In genomic region chr6:56334937-56335336, GRCh38 we compare ENCODE assay signal across 18 cellular contexts.
DNase-seq lines count a peak whose midpoint lies in the region; ATAC-seq and TF ChIP-seq lines count a peak whose summit lies in the region.
"Had no signal": no experiment of that assay in that cellular context is flagged by ENCODE, and none has a peak within 500 bp of the region (broad histone marks: within the 10 kb centered on the region; RNA-seq: fewer than 3 reads in every experiment).

No MANE protein-coding gene starts in this region.

- no peak overlapping the region for H3K18ac ChIP-seq in mesenchymal stem cell (ENCODE audit: low read depth in 1 of 2, low read length in 2 of 2)

- no peaks in the 10 kb centered on the region for H3K79me1 ChIP-seq in mesenchymal stem cell (replicated peaks; ENCODE audit: low read length, poor library complexity, severe bottlenecking)

- WGBS in mesenchymal stem cell, result 25% methylated on average over 1 of the region's 1 CpG

- no peak overlapping the region for H3K4me3 ChIP-seq in mesenchymal stem cell (ENCODE audit: insufficient read depth in 1 of 2, low read depth in 1 of 2, low read length in 2 of 2)
- H3K4me3 ChIP-seq: K562, sigmoid colon, tibial nerve had no signal

- no peak overlapping the region for H3K4ac ChIP-seq in mesenchymal stem cell (ENCODE audit: low read depth in 1 of 2, low read length in 2 of 2)

- no peak overlapping the region for H3K23ac ChIP-seq in mesenchymal stem cell (ENCODE audit: low read length in 2 of 2)

- H4K8ac ChIP-seq in mesenchymal stem cell (ENCODE audit: low read length), result no peak overlapping the region

- H2BK5ac ChIP-seq in mesenchymal stem cell (ENCODE audit: low read depth, low read length, poor library complexity, severe bottlenecking), result no peak overlapping the region

- H2BK12ac ChIP-seq in mesenchymal stem cell (ENCODE audit: low read length in 2 of 2), result no peak overlapping the region

- no peak overlapping the region for H3K4me2 ChIP-seq in mesenchymal stem cell (ENCODE audit: low read length, poor library complexity, severe bottlenecking)

- no peak overlapping the region for H2BK15ac ChIP-seq in mesenchymal stem cell (ENCODE audit: low read depth, poor library complexity, severe bottlenecking)

- H3K9ac ChIP-seq in mesenchymal stem cell (ENCODE audit: low read length), result peak overlapping the region; percentile 60

- H3K9me3 ChIP-seq in mesenchymal stem cell (ENCODE audit: control insufficient read depth, low read length), result no peaks in the 10 kb centered on the region
- H3K9me3 ChIP-seq: sigmoid colon, tibial nerve had no signal

- DNase-seq in EL (peak; percentile 80), RKO (ENCODE audit: low spot score) (peak; percentile 24), dermis microvascular lymphatic vessel endothelial cell (ENCODE audit: low read depth in 2 of 2) (peak; percentile 10 to 82), mesenchymal stem cell (peak; percentile 28), SKM-1 (lab: John Stamatoyannopoulos, UW; ENCODE audit: unreplicated experiment) (no peak), GM10248 (ENCODE audit: extremely low spot score) (no peak)
- DNase-seq: activated CD4-positive, alpha-beta T cell treated with anti-CD3 and anti-CD28 coated beads, Interleukin-2, amount 50 U/mL, for 48 hours; amygdala; DMS 273 treated with DMSO at 0.1 percent for 48 hours; H7; immature natural killer cell; midbrain; NCI-H1105 treated with DMSO at 0.1 percent for 48 hours; sigmoid colon had no signal

- TF ChIP-seq CTCF in GM10248 (IDR thresholded peaks at IDR 0.05; ENCODE audit: control extremely low read depth, extremely low read depth, low read depth, missing control alignments), result no peak

- no peak for ATAC-seq in GM18505 (IDR thresholded peaks at IDR 0.05; ENCODE audit: unreplicated experiment)
- ATAC-seq in HG03135 (IDR thresholded peaks at IDR 0.05; ENCODE audit: unreplicated experiment), result no peak
- ATAC-seq: K562 had no signal

- no peaks in the 10 kb centered on the region for H3K4me1 ChIP-seq in mesenchymal stem cell (ENCODE audit: control insufficient read depth, insufficient read depth, low read depth, low read length)
- H3K4me1 ChIP-seq: tibial nerve had no signal

- H2BK120ac ChIP-seq in mesenchymal stem cell (ENCODE audit: low read depth, low read length), result no peak overlapping the region

- H3K27ac ChIP-seq in mesenchymal stem cell (ENCODE audit: low read length, poor library complexity, severe bottlenecking), result no peak overlapping the region
- H3K27ac ChIP-seq: sigmoid colon, tibial nerve had no signal

- no peak overlapping the region for H2AFZ ChIP-seq in mesenchymal stem cell (ENCODE audit: low read depth, low read length)

- no peak overlapping the region for H2AK5ac ChIP-seq in mesenchymal stem cell (ENCODE audit: low read length, severe bottlenecking)

- H4K91ac ChIP-seq in mesenchymal stem cell (ENCODE audit: low read length), result no peak overlapping the region

- no peaks in the 10 kb centered on the region for H3K36me3 ChIP-seq in mesenchymal stem cell (ENCODE audit: control insufficient read depth in 1 of 2, insufficient read depth in 2 of 2, low read depth in 1 of 2, low read length in 2 of 2)
- H3K36me3 ChIP-seq: sigmoid colon, tibial nerve had no signal

- H3K14ac ChIP-seq in mesenchymal stem cell (ENCODE audit: low read length in 2 of 2), result no peak overlapping the region

- CTCF ChIA-PET in GM10248 (lab: Yijun Ruan, JAX), result interaction anchor here (0.9 to 2.5 kb wide), 3 partner anchors 16 to 20 kb away, joined by 3 to 10 read pairs (median 3); no protein-coding TSS in a partner anchor

- no peak for TF ChIP-seq POLR2A in GM18505 (IDR thresholded peaks at IDR 0.05; ENCODE audit: borderline replicate concordance, extremely low read depth, insufficient read depth, insufficient read length)

- no peaks in the 10 kb centered on the region for H3K27me3 ChIP-seq in mesenchymal stem cell (ENCODE audit: control insufficient read depth in 1 of 2, insufficient read depth in 1 of 2, low read length in 2 of 2)
- H3K27me3 ChIP-seq: sigmoid colon, tibial nerve had no signal

- POLR2A ChIA-PET in GM10248 (lab: Yijun Ruan, JAX), result no interaction called here

Comparison
In these comparisons a context has a peak if more than half of its experiments do, and no peak if none do; other contexts are left out.
1. DNase-seq: peak in EL (single experiment), RKO (single experiment), dermis microvascular lymphatic vessel endothelial cell (2 of 2) and mesenchymal stem cell (single experiment); none in SKM-1 (single experiment) and GM10248 (single experiment).